Comparison of ENCODE assay signal across 8 cellular contexts in the genomic region with DNA sequence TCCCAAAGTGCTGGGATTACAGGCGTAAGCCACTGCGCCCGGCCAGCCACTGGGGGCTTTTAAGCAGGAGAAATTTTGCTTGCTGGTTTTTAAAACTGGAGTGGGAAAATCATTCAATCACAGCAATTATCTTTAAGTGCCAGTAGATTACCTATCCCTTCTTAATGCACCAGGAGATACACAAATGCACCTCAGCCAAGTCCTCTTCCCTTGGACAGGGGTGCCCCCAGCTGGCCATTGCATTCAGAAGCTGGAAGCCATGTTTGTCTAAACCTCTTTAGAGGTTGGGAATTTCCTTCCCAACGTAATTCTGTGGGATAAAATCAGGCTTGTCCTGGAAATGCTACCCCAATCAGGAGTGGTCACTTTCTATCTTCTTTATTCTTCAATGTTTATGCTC. TPM values are rescaled to one million over a fixed set of nuclear protein-coding genes. Genes with fewer than 3 reads are reported as not detected.
DNase-seq lines count a peak whose midpoint lies in the region; ATAC-seq, FAIRE-seq and TF ChIP-seq lines count a peak whose summit lies in the region.

No MANE protein-coding gene starts in this region.

- dilution Hi-C loops in keratinocyte (cut with MboI; ENCODE audit: extremely low pct_ligation_motif_present, low sequenced_read_pairs) = no loop called here

- no peaks in the 10 kb centered on the region for H3K9me2 ChIP-seq in MM.1S (replicated peaks; ENCODE audit: insufficient read depth, low read length)

- peak; percentile 75 for FAIRE-seq in keratinocyte (lab: Jason Lieb, UNC)

- no peaks in the 10 kb centered on the region for H3F3A ChIP-seq in MM.1S (ENCODE audit: insufficient read depth, low read length)

- no peaks in the 10 kb centered on the region for H3K9me3 Mint-ChIP-seq in activated CD4-positive, alpha-beta memory T cell treated with anti-CD3 and anti-CD28 coated beads for 36 hours
- no peaks in the 10 kb centered on the region for H3K9me3 Mint-ChIP-seq in natural killer cell

- H3K4me2 ChIP-seq in MM.1S (ENCODE audit: low read depth, low read length) (no peak overlapping the region), keratinocyte (ENCODE audit: control insufficient read depth, extremely low read depth, insufficient read depth, low read depth, low read length) (no peak overlapping the region)

- POLR2A ChIA-PET in activated CD4-positive, alpha-beta memory T cell treated with anti-CD3 and anti-CD28 coated beads for 36 hours (lab: Charles Lee) = interaction anchor here (1.5 kb wide), 1 partner anchor 18 kb away, joined by 3 read pairs; no protein-coding TSS in a partner anchor

- H3K4me1 Mint-ChIP-seq in activated CD4-positive, alpha-beta memory T cell treated with anti-CD3 and anti-CD28 coated beads for 36 hours (ENCODE audit: low read depth) = no peaks in the 10 kb centered on the region
- H3K4me1 Mint-ChIP-seq in natural killer cell = no peaks in the 10 kb centered on the region

- H3K36me3 Mint-ChIP-seq in activated CD4-positive, alpha-beta memory T cell treated with anti-CD3 and anti-CD28 coated beads for 36 hours = peaks cover 12% of the 10 kb centered on the region
- H3K36me3 Mint-ChIP-seq in natural killer cell = no peaks in the 10 kb centered on the region

- H3K9ac ChIP-seq in MM.1S (ENCODE audit: low read length) (no peak overlapping the region), keratinocyte (ENCODE audit: control insufficient read depth, extremely low read depth, insufficient read depth, low read length) (no peak overlapping the region)

- H3K27me3 ChIP-seq in heart right ventricle (no peaks in the 10 kb centered on the region), MM.1S (replicated peaks; ENCODE audit: insufficient read depth, low read length) (no peaks in the 10 kb centered on the region), keratinocyte (ENCODE audit: control insufficient read depth, extremely low read depth, insufficient read depth, low read length) (no peaks in the 10 kb centered on the region)

- CTCF ChIA-PET in activated CD4-positive, alpha-beta memory T cell treated with anti-CD3 and anti-CD28 coated beads for 36 hours (lab: Charles Lee) = interaction anchor here (1.0 to 2.0 kb wide), 2 partner anchors 255 to 473 kb away, joined by 3 to 9 read pairs; no protein-coding TSS in a partner anchor

- TF ChIP-seq CTCF in heart right ventricle (IDR thresholded peaks at IDR 0.05) = peak in 6 of 9 donors; percentile 30 to 42 (median 38)
- TF ChIP-seq CTCF in MM.1S (IDR thresholded peaks at IDR 0.05; ENCODE audit: low read length) = peak; percentile 29
- TF ChIP-seq CTCF in keratinocyte (optimal IDR thresholded peaks at IDR 0.05 in 1 of 3, IDR thresholded peaks at IDR 0.05 in 1 of 3, conservative IDR thresholded peaks at IDR 0.05 in 1 of 3; ENCODE audit: extremely low read depth in 1 of 3, insufficient read depth in 2 of 3, low read length in 3 of 3) = peak; percentile 56 to 89 (median 68)
- no peak for TF ChIP-seq CTCF in natural killer cell (IDR thresholded peaks at IDR 0.05)

- H3K36me3 ChIP-seq in heart right ventricle = peaks cover 0 to 43% (median 6%) of the 10 kb centered on the region in 9 donors
- no peaks in the 10 kb centered on the region for H3K36me3 ChIP-seq in MM.1S (replicated peaks; ENCODE audit: insufficient read depth, low read length)
- H3K36me3 ChIP-seq in keratinocyte (ENCODE audit: control insufficient read depth in 2 of 2, extremely low read depth in 1 of 2, insufficient read depth in 2 of 2, low read length in 2 of 2) = peaks cover 4 to 11% of the 10 kb centered on the region in 2 experiments

- no peaks in the 10 kb centered on the region for H3K27me3 Mint-ChIP-seq in activated CD4-positive, alpha-beta memory T cell treated with anti-CD3 and anti-CD28 coated beads for 36 hours
- H3K27me3 Mint-ChIP-seq in natural killer cell (ENCODE audit: low read depth in 2 of 2) = no peaks in the 10 kb centered on the region

- H3K4me1 ChIP-seq in heart right ventricle (no peaks in the 10 kb centered on the region), MM.1S (ENCODE audit: low read length) (no peaks in the 10 kb centered on the region), keratinocyte (ENCODE audit: control insufficient read depth, extremely low read depth, insufficient read depth, low read length) (peaks cover 9% of the 10 kb centered on the region)

- intact Hi-C loops in heart right ventricle (cut with DNase I) (loop anchor here in 1 of 10 donors (10.0 kb wide), 1 partner anchor 812 kb away; a partner anchor contains a TSS), Right ventricle myocardium inferior (cut with DNase I) (no loop called here), natural killer cell (cut with micrococcal nuclease) (no loop called here)
- intact Hi-C loops in activated CD4-positive, alpha-beta memory T cell treated with anti-CD3 and anti-CD28 coated beads for 36 hours (cut with micrococcal nuclease) = loop anchor here (1.0 to 2.0 kb wide), 2 partner anchors 50 to 810 kb away; no protein-coding TSS in a partner anchor

- H3K27ac ChIP-seq in heart right ventricle (no peak overlapping the region), MM.1S (ENCODE audit: low read length) (no peak overlapping the region), keratinocyte (ENCODE audit: control insufficient read depth, insufficient read depth, low read length) (no peak overlapping the region)

- DNase-seq in heart right ventricle (peak in 1 of 2 donors; percentile 13), Right ventricle myocardium inferior (ENCODE audit: missing footprints) (no peak), MM.1S (no peak), keratinocyte (ENCODE audit: low read depth, low spot score) (no peak), natural killer cell (no peak)
- DNase-seq in activated CD4-positive, alpha-beta memory T cell treated with anti-CD3 and anti-CD28 coated beads for 36 hours = peak; percentile 54

- no peaks in the 10 kb centered on the region for H3K9me1 ChIP-seq in keratinocyte (ENCODE audit: control insufficient read depth, extremely low read depth, insufficient read depth, low read length)

- H3K4me3 Mint-ChIP-seq in activated CD4-positive, alpha-beta memory T cell treated with anti-CD3 and anti-CD28 coated beads for 36 hours = no peak overlapping the region
- no peak overlapping the region for H3K4me3 Mint-ChIP-seq in natural killer cell

- ATAC-seq in heart right ventricle = peak in 3 of 8 donors; percentile 25 to 46 (median 42)
- ATAC-seq in Right ventricle myocardium inferior = no peak
- no peak for ATAC-seq in GM19395 (IDR thresholded peaks at IDR 0.05; ENCODE audit: unreplicated experiment)
- ATAC-seq in natural killer cell = no peak
- no peak for ATAC-seq in HG02678 (IDR thresholded peaks at IDR 0.05; ENCODE audit: unreplicated experiment)

- H3K27ac Mint-ChIP-seq in activated CD4-positive, alpha-beta memory T cell treated with anti-CD3 and anti-CD28 coated beads for 36 hours = no peak overlapping the region
- no peak overlapping the region for H3K27ac Mint-ChIP-seq in natural killer cell

- H3K9me3 ChIP-seq in heart right ventricle (no peaks in the 10 kb centered on the region), MM.1S (replicated peaks; ENCODE audit: insufficient read depth, low read length) (no peaks in the 10 kb centered on the region), keratinocyte (ENCODE audit: control insufficient read depth, low read depth, low read length) (no peaks in the 10 kb centered on the region)

- H2AFZ ChIP-seq in MM.1S (ENCODE audit: low read length) = no peak overlapping the region
- no peak overlapping the region for H2AFZ ChIP-seq in keratinocyte (ENCODE audit: control insufficient read depth, low read length)

- no peak overlapping the region for H3K4me3 ChIP-seq in heart right ventricle
- no peak overlapping the region for H3K4me3 ChIP-seq in MM.1S (ENCODE audit: low read length)
- H3K4me3 ChIP-seq in keratinocyte (ENCODE audit: control insufficient read depth in 2 of 3, extremely low read depth in 1 of 3, insufficient read depth in 2 of 3, low read depth in 1 of 3, low read length in 3 of 3) = no peak overlapping the region

- H4K20me1 ChIP-seq in MM.1S (ENCODE audit: insufficient read depth, low read length) (no peaks in the 10 kb centered on the region), keratinocyte (ENCODE audit: control insufficient read depth, extremely low read depth, insufficient read depth, low read length) (no peaks in the 10 kb centered on the region)

- no peaks in the 10 kb centered on the region for H3K79me2 ChIP-seq in MM.1S (ENCODE audit: low read length)
- H3K79me2 ChIP-seq in keratinocyte (ENCODE audit: control insufficient read depth, insufficient read depth, low read length) = no peaks in the 10 kb centered on the region

- WGBS in heart right ventricle, 2 donors = 73 to 79% methylated on average over 4 of the region's 4 CpGs

RNA-seq across cellular contexts. Expression of a gene that starts 26.6 kb away (rescaled TPM):
- total RNA-seq in heart right ventricle = 10 to 100 TPM; 23.8 to 42.3 (median 28.5) TPM
- polyA plus RNA-seq in heart right ventricle = 10 to 100 TPM; 47.7 to 58.4 TPM
- 25.6 TPM for total RNA-seq in Right ventricle myocardium inferior
- total RNA-seq in activated CD4-positive, alpha-beta memory T cell treated with anti-CD3 and anti-CD28 coated beads for 36 hours = 10 to 100 TPM; 86.4 to 87.8 TPM
- polyA plus RNA-seq in keratinocyte = 16.4 to 36.5 TPM (median 26.0 TPM) in 3 replicates
- polyA plus RNA-seq in keratinocyte (2011; ENCODE audit: low read depth) = 40.2 TPM
- 21.5 and 42.5 TPM in 2 replicates for polyA plus RNA-seq in keratinocyte (2011; cell fraction: cytosol; rRNA removed)
- 21.8 and 38.1 TPM in 2 replicates for polyA plus RNA-seq in keratinocyte (2011; cell fraction: nucleus; rRNA removed)
- 20.4 and 39.5 TPM in 2 replicates for polyA plus RNA-seq in keratinocyte (2012; ENCODE audit: low replicate concordance)
- polyA minus RNA-seq in keratinocyte = 7.3 to 25.3 TPM in 2 of 3 replicates, not detected in the other
- 12.7 TPM for polyA minus RNA-seq in keratinocyte (2011; cell fraction: cytosol; rRNA and poly(A)+ RNA removed)
- 3.2 and 7.4 TPM in 2 replicates for polyA minus RNA-seq in keratinocyte (2011; cell fraction: nucleus; rRNA and poly(A)+ RNA removed)
- total RNA-seq in natural killer cell = 10 to 100 TPM in 2 of 3 donors, 1 to 10 TPM in 1; 9.6 to 16.4 (median 14.1) TPM

RNA-seq across cellular contexts. Expression of a gene that starts 27.6 kb away (rescaled TPM):
- total RNA-seq in heart right ventricle = 100 to 1,000 TPM; 111 to 162 (median 131) TPM
- 100 to 1,000 TPM; 176 to 219 TPM for polyA plus RNA-seq in heart right ventricle
- 141 TPM for total RNA-seq in Right ventricle myocardium inferior
- total RNA-seq in activated CD4-positive, alpha-beta memory T cell treated with anti-CD3 and anti-CD28 coated beads for 36 hours = 100 to 1,000 TPM in 1 of 2 experiments, 10 to 100 TPM in 1; 99.1 to 102 TPM
- polyA plus RNA-seq in keratinocyte = 56.7 to 124 TPM (median 118 TPM) in 3 replicates
- 113 TPM for polyA plus RNA-seq in keratinocyte (2011; ENCODE audit: low read depth)
- 73.6 and 111 TPM in 2 replicates for polyA plus RNA-seq in keratinocyte (2011; cell fraction: cytosol; rRNA removed)
- polyA plus RNA-seq in keratinocyte (2011; cell fraction: nucleus; rRNA removed) = 48.3 and 59.2 TPM in 2 replicates
- 66.4 and 140 TPM in 2 replicates for polyA plus RNA-seq in keratinocyte (2012; ENCODE audit: low replicate concordance)
- polyA minus RNA-seq in keratinocyte = 5.8 to 40.3 TPM (median 25.5 TPM) in 3 replicates
- polyA minus RNA-seq in keratinocyte (2011; cell fraction: cytosol; rRNA and poly(A)+ RNA removed) = 11.5 TPM
- polyA minus RNA-seq in keratinocyte (2011; cell fraction: nucleus; rRNA and poly(A)+ RNA removed) = 9.4 and 13.2 TPM in 2 replicates
- total RNA-seq in natural killer cell = 10 to 100 TPM; 12.2 to 18.4 (median 16.3) TPM

RNA-seq across cellular contexts. Expression of a gene that starts 31.4 kb away (rescaled TPM):
- total RNA-seq in heart right ventricle = 1 to 10 TPM in 5 of 10 donors, under 1 TPM in 4, not detected in 1; 0.42 to 5.5 (median 1.1) TPM
- polyA plus RNA-seq in heart right ventricle = 1 to 10 TPM; 2.5 to 4.6 TPM
- 2.5 TPM for total RNA-seq in Right ventricle myocardium inferior
- not detected for total RNA-seq in activated CD4-positive, alpha-beta memory T cell treated with anti-CD3 and anti-CD28 coated beads for 36 hours
- polyA plus RNA-seq in keratinocyte = 649 to 1,138 TPM (median 1,068 TPM) in 3 replicates
- polyA plus RNA-seq in keratinocyte (2011; ENCODE audit: low read depth) = 3,044 TPM
- polyA plus RNA-seq in keratinocyte (2011; cell fraction: cytosol; rRNA removed) = 853 and 2,031 TPM in 2 replicates
- 307 and 498 TPM in 2 replicates for polyA plus RNA-seq in keratinocyte (2011; cell fraction: nucleus; rRNA removed)
- polyA plus RNA-seq in keratinocyte (2012; ENCODE audit: low replicate concordance) = 803 and 3,003 TPM in 2 replicates
- polyA minus RNA-seq in keratinocyte = 3.0 to 75.4 TPM (median 41.6 TPM) in 3 replicates
- polyA minus RNA-seq in keratinocyte (2011; cell fraction: cytosol; rRNA and poly(A)+ RNA removed) = 77.3 TPM
- polyA minus RNA-seq in keratinocyte (2011; cell fraction: nucleus; rRNA and poly(A)+ RNA removed) = 21.0 and 28.1 TPM in 2 replicates
- total RNA-seq in natural killer cell = 1 to 10 TPM; 3.1 to 7.8 (median 4.0) TPM

RNA-seq across cellular contexts. Expression of a gene that starts 59.5 kb away (rescaled TPM):
- 1 to 10 TPM; 2.1 to 3.9 (median 2.9) TPM for total RNA-seq in heart right ventricle
- 1 to 10 TPM; 1.8 TPM for polyA plus RNA-seq in heart right ventricle
- total RNA-seq in Right ventricle myocardium inferior = 2.5 TPM
- 1 to 10 TPM; 3.7 to 4.4 TPM for total RNA-seq in activated CD4-positive, alpha-beta memory T cell treated with anti-CD3 and anti-CD28 coated beads for 36 hours
- 2.0 to 4.0 TPM (median 3.0 TPM) in 3 replicates for polyA plus RNA-seq in keratinocyte
- polyA plus RNA-seq in keratinocyte (2011; ENCODE audit: low read depth) = 1.5 TPM
- 0.91 and 1.8 TPM in 2 replicates for polyA plus RNA-seq in keratinocyte (2011; cell fraction: cytosol; rRNA removed)
- polyA plus RNA-seq in keratinocyte (2011; cell fraction: nucleus; rRNA removed) = 3.9 and 6.1 TPM in 2 replicates
- 1.7 and 2.0 TPM in 2 replicates for polyA plus RNA-seq in keratinocyte (2012; ENCODE audit: low replicate concordance)
- polyA minus RNA-seq in keratinocyte = 0.59 to 1.6 TPM (median 1.4 TPM) in 3 replicates
- 0.77 TPM for polyA minus RNA-seq in keratinocyte (2011; cell fraction: cytosol; rRNA and poly(A)+ RNA removed)
- polyA minus RNA-seq in keratinocyte (2011; cell fraction: nucleus; rRNA and poly(A)+ RNA removed) = 1.8 and 2.6 TPM in 2 replicates
- total RNA-seq in natural killer cell = 1 to 10 TPM; 5.1 to 9.4 (median 6.3) TPM
